Comparison of ENCODE assay signal across 20 cellular contexts in genomic region chr9:76026796-76027195, GRCh38.
DNase-seq lines count a peak whose midpoint lies in the region; ATAC-seq, FAIRE-seq and TF ChIP-seq lines count a peak whose summit lies in the region.
"Had no signal": no experiment of that assay in that cellular context is flagged by ENCODE, and none has a peak within 500 bp of the region (broad histone marks: within the 10 kb centered on the region; RNA-seq: fewer than 3 reads in every experiment).

No MANE protein-coding gene starts in this region.

- no peaks in the 10 kb centered on the region for H3K27me3 Mint-ChIP-seq in activated naive CD8-positive, alpha-beta T cell
- no peaks in the 10 kb centered on the region for H3K27me3 Mint-ChIP-seq in activated naive CD8-positive, alpha-beta T cell treated with anti-CD3 and anti-CD28 coated beads for 36 hours
- no peaks in the 10 kb centered on the region for H3K27me3 Mint-ChIP-seq in GM23338 (ENCODE audit: insufficient read depth, low read depth, poor library complexity)
- no peaks in the 10 kb centered on the region for H3K27me3 Mint-ChIP-seq in activated T-helper 1 cell treated with anti-CD3 and anti-CD28 coated beads, Interleukin-12 subunit alpha, Interleukin-12 subunit beta, Interleukin-2, Interleukin-4 antibody, amounts not matched to agents 30 ng/mL and 10 ng/mL and 1 ng/mL, durations not matched to agents 14 hours and 24 hours and 36 hours (ENCODE audit: insufficient read depth)

- FAIRE-seq in HTR-8/SVneo (lab: Jason Lieb, UNC): no peak
- FAIRE-seq: GM12892, H54 had no signal

- H3K4me3 ChIP-seq in GM23338: no peak overlapping the region
- H3K4me3 ChIP-seq: MG63 had no signal

- no peaks in the 10 kb centered on the region for H3F3A ChIP-seq in GM23338 (replicated peaks; ENCODE audit: low read depth)

- H4K20me1 ChIP-seq in GM23338 (replicated peaks; ENCODE audit: insufficient read depth): peaks cover 4% of the 10 kb centered on the region; the same call in 1 of the 2 replicates

- H3K36me3 Mint-ChIP-seq in activated naive CD8-positive, alpha-beta T cell: peaks cover 15% of the 10 kb centered on the region
- H3K36me3 Mint-ChIP-seq in activated naive CD8-positive, alpha-beta T cell treated with anti-CD3 and anti-CD28 coated beads for 36 hours: peaks cover 48% of the 10 kb centered on the region
- H3K36me3 Mint-ChIP-seq in GM23338 (ENCODE audit: low read depth): peaks cover 23% of the 10 kb centered on the region; the same call in 2 of the 3 replicates
- H3K36me3 Mint-ChIP-seq in activated T-helper 1 cell treated with anti-CD3 and anti-CD28 coated beads, Interleukin-12 subunit alpha, Interleukin-12 subunit beta, Interleukin-2, Interleukin-4 antibody, amounts not matched to agents 30 ng/mL and 10 ng/mL and 1 ng/mL, durations not matched to agents 14 hours and 24 hours and 36 hours (ENCODE audit: low read depth): peaks cover 6% of the 10 kb centered on the region

- H3K27ac ChIP-seq in GM23338 (ENCODE audit: low read depth): no peak overlapping the region
- H3K27ac ChIP-seq: RWPE1 had no signal

- no peak for DNase-seq in activated naive CD8-positive, alpha-beta T cell treated with anti-CD3 and anti-CD28 coated beads for 36 hours
- DNase-seq in GM23338 (ENCODE audit: low spot score) (no peak), GDM1 (lab: John Stamatoyannopoulos, UW) (no peak), ACHN (no peak), HTR-8/SVneo (ENCODE audit: insufficient read length, low spot score) (no peak)
- no peak for DNase-seq in activated T-helper 1 cell treated with anti-CD3 and anti-CD28 coated beads, Interleukin-12 subunit alpha, Interleukin-12 subunit beta, Interleukin-2, Interleukin-4 antibody, amounts not matched to agents 30 ng/mL and 10 ng/mL and 1 ng/mL, durations not matched to agents 14 hours and 24 hours and 36 hours (ENCODE audit: low spot score)
- DNase-seq: AML-193, DMS 273 treated with DMSO at 0.1 percent for 48 hours, KBM-7, MG63, NCI-H1092, NCI-H146, NCI-H2081 treated with DMSO at 0.1 percent for 48 hours, NCI-H510A treated with DMSO at 0.1 percent for 48 hours, NCI-H82, PC-3 had no signal

- intact Hi-C loops in activated T-helper 1 cell treated with anti-CD3 and anti-CD28 coated beads, Interleukin-12 subunit alpha, Interleukin-12 subunit beta, Interleukin-2, Interleukin-4 antibody, amounts not matched to agents 30 ng/mL and 10 ng/mL and 1 ng/mL, durations not matched to agents 14 hours and 24 hours and 36 hours (cut with micrococcal nuclease): loop anchor here (1.0 to 10.0 kb wide), 2 partner anchors 8 to 548 kb away; no protein-coding TSS in a partner anchor

- peaks cover 14% of the 10 kb centered on the region; the same call in 1 of the 2 replicates for H3K36me3 ChIP-seq in GM23338 (ENCODE audit: insufficient read depth)
- H3K36me3 ChIP-seq: MG63 had no signal

- no peaks in the 10 kb centered on the region for H3K9me3 Mint-ChIP-seq in activated naive CD8-positive, alpha-beta T cell (ENCODE audit: low read depth)
- H3K9me3 Mint-ChIP-seq in activated naive CD8-positive, alpha-beta T cell treated with anti-CD3 and anti-CD28 coated beads for 36 hours: no peaks in the 10 kb centered on the region
- no peaks in the 10 kb centered on the region for H3K9me3 Mint-ChIP-seq in GM23338
- no peaks in the 10 kb centered on the region for H3K9me3 Mint-ChIP-seq in activated T-helper 1 cell treated with anti-CD3 and anti-CD28 coated beads, Interleukin-12 subunit alpha, Interleukin-12 subunit beta, Interleukin-2, Interleukin-4 antibody, amounts not matched to agents 30 ng/mL and 10 ng/mL and 1 ng/mL, durations not matched to agents 14 hours and 24 hours and 36 hours

- H2AFZ ChIP-seq in GM23338: no peak overlapping the region

- H3K27ac Mint-ChIP-seq in activated naive CD8-positive, alpha-beta T cell: peak overlapping the region; percentile 84
- no peak overlapping the region for H3K27ac Mint-ChIP-seq in activated naive CD8-positive, alpha-beta T cell treated with anti-CD3 and anti-CD28 coated beads for 36 hours
- peak overlapping the region; percentile 74 for H3K27ac Mint-ChIP-seq in GM23338
- H3K27ac Mint-ChIP-seq in activated T-helper 1 cell treated with anti-CD3 and anti-CD28 coated beads, Interleukin-12 subunit alpha, Interleukin-12 subunit beta, Interleukin-2, Interleukin-4 antibody, amounts not matched to agents 30 ng/mL and 10 ng/mL and 1 ng/mL, durations not matched to agents 14 hours and 24 hours and 36 hours: no peak overlapping the region

- TF ChIP-seq CTCF in GM23338 (conservative IDR thresholded peaks at IDR 0.05; ENCODE audit: low read depth in 2 of 2): no peak

- peaks cover 5% of the 10 kb centered on the region; the same call in 1 of the 2 replicates for H3K79me2 ChIP-seq in GM23338 (replicated peaks; ENCODE audit: insufficient read depth)

- H3K4me1 ChIP-seq in GM23338 (ENCODE audit: insufficient read depth): peaks cover 7% of the 10 kb centered on the region

- no peaks in the 10 kb centered on the region for H3K9me2 ChIP-seq in GM23338 (ENCODE audit: insufficient read depth)

- ATAC-seq in GM23338: no peak
- ATAC-seq: PC-3 had no signal

- no peaks in the 10 kb centered on the region for H3K27me3 ChIP-seq in GM23338 (ENCODE audit: insufficient read depth)
- H3K27me3 ChIP-seq: MG63 had no signal

- no peak overlapping the region for H3K4me2 ChIP-seq in GM23338

- peak overlapping the region; percentile 46 for H3K4me3 Mint-ChIP-seq in activated naive CD8-positive, alpha-beta T cell
- H3K4me3 Mint-ChIP-seq in activated naive CD8-positive, alpha-beta T cell treated with anti-CD3 and anti-CD28 coated beads for 36 hours: no peak overlapping the region
- H3K4me3 Mint-ChIP-seq in GM23338: no peak overlapping the region
- peak overlapping the region; percentile 17 for H3K4me3 Mint-ChIP-seq in activated T-helper 1 cell treated with anti-CD3 and anti-CD28 coated beads, Interleukin-12 subunit alpha, Interleukin-12 subunit beta, Interleukin-2, Interleukin-4 antibody, amounts not matched to agents 30 ng/mL and 10 ng/mL and 1 ng/mL, durations not matched to agents 14 hours and 24 hours and 36 hours

- in situ Hi-C loops in ACHN (cut with HindIII; ENCODE audit: low pct_ligation_motif_present, low pct_unique_long_range_greater_than_20kb, low sequenced_read_pairs): no loop called here

- peaks cover 80% of the 10 kb centered on the region for H3K4me1 Mint-ChIP-seq in activated naive CD8-positive, alpha-beta T cell (ENCODE audit: low read depth)
- H3K4me1 Mint-ChIP-seq in activated naive CD8-positive, alpha-beta T cell treated with anti-CD3 and anti-CD28 coated beads for 36 hours: peaks cover 64% of the 10 kb centered on the region
- H3K4me1 Mint-ChIP-seq in GM23338: peaks cover 27% of the 10 kb centered on the region
- H3K4me1 Mint-ChIP-seq in activated T-helper 1 cell treated with anti-CD3 and anti-CD28 coated beads, Interleukin-12 subunit alpha, Interleukin-12 subunit beta, Interleukin-2, Interleukin-4 antibody, amounts not matched to agents 30 ng/mL and 10 ng/mL and 1 ng/mL, durations not matched to agents 14 hours and 24 hours and 36 hours (ENCODE audit: low read depth): peaks cover 63% of the 10 kb centered on the region

TF ChIP-seq in GM23338, 12 proteins besides CTCF, POLR2A, EP300 and RAD21 (continues in another document):
- TF ChIP-seq ZNF331 (CRISPR knock-in tag; IDR thresholded peaks at IDR 0.05; ENCODE audit: low read depth) (no peak), NANOG (IDR thresholded peaks at IDR 0.05; ENCODE audit: borderline replicate concordance) (no peak)
- TF ChIP-seq, protein P1, sequence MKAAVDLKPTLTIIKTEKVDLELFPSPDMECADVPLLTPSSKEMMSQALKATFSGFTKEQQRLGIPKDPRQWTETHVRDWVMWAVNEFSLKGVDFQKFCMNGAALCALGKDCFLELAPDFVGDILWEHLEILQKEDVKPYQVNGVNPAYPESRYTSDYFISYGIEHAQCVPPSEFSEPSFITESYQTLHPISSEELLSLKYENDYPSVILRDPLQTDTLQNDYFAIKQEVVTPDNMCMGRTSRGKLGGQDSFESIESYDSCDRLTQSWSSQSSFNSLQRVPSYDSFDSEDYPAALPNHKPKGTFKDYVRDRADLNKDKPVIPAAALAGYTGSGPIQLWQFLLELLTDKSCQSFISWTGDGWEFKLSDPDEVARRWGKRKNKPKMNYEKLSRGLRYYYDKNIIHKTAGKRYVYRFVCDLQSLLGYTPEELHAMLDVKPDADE (IDR thresholded peaks at IDR 0.05): no peak

Comparison
In these comparisons a context has a peak if more than half of its experiments do, and no peak if none do; other contexts are left out.
1. H3K27ac Mint-ChIP-seq: peak in activated naive CD8-positive, alpha-beta T cell (single experiment) and GM23338 (single experiment); none in activated naive CD8-positive, alpha-beta T cell treated with anti-CD3 and anti-CD28 coated beads for 36 hours (single experiment) and activated T-helper 1 cell treated with anti-CD3 and anti-CD28 coated beads, Interleukin-12 subunit alpha, Interleukin-12 subunit beta, Interleukin-2, Interleukin-4 antibody, amounts not matched to agents 30 ng/mL and 10 ng/mL and 1 ng/mL, durations not matched to agents 14 hours and 24 hours and 36 hours (single experiment).
2. H3K4me3 Mint-ChIP-seq: peak in activated naive CD8-positive, alpha-beta T cell (single experiment) and activated T-helper 1 cell treated with anti-CD3 and anti-CD28 coated beads, Interleukin-12 subunit alpha, Interleukin-12 subunit beta, Interleukin-2, Interleukin-4 antibody, amounts not matched to agents 30 ng/mL and 10 ng/mL and 1 ng/mL, durations not matched to agents 14 hours and 24 hours and 36 hours (single experiment); none in activated naive CD8-positive, alpha-beta T cell treated with anti-CD3 and anti-CD28 coated beads for 36 hours (single experiment) and GM23338 (single experiment).